ENCODE assay signal across 8 cellular contexts in genomic region chr14:76923422-76924362, GRCh38.
DNase-seq lines count a peak whose midpoint lies in the region; ATAC-seq and TF ChIP-seq lines count a peak whose summit lies in the region.
"Had no signal": no experiment of that assay in that cellular context is flagged by ENCODE, and none has a peak within 500 bp of the region (broad histone marks: within the 10 kb centered on the region; RNA-seq: fewer than 3 reads in every experiment).

No MANE protein-coding gene starts in this region.

- DNase-seq in endodermal cell (peak; percentile 70), osteocyte (ENCODE audit: extremely low spot score, unreplicated experiment) (no peak), NCI-H1092 (lab: John Stamatoyannopoulos, UW) (no peak), KG1 (lab: John Stamatoyannopoulos, UW) (no peak)
- DNase-seq: heart right ventricle had no signal

- peak overlapping the region; percentile 84 for H3K27ac Mint-ChIP-seq in endodermal cell
- peak overlapping the region; percentile 91 for H3K27ac Mint-ChIP-seq in osteocyte (ENCODE audit: unreplicated experiment)

- H3K4me2 ChIP-seq in Loucy (ENCODE audit: low read depth, low read length, poor library complexity, severe bottlenecking) = peak overlapping the region; percentile 47

- H3K9ac ChIP-seq in ES-I3 (ENCODE audit: low read depth, low read length) = peak overlapping the region; percentile 26; the same call in 1 of the 2 replicates
- H3K9ac ChIP-seq in Loucy (ENCODE audit: low read depth, low read length, poor library complexity, severe bottlenecking) = no peak overlapping the region
- no peak overlapping the region for H3K9ac ChIP-seq in endodermal cell (ENCODE audit: extremely low read depth, low read length, poor library complexity, severe bottlenecking)

- H3K27me3 Mint-ChIP-seq in endodermal cell (ENCODE audit: insufficient read depth) (peaks cover 3% of the 10 kb centered on the region), osteocyte (ENCODE audit: unreplicated experiment) (no peaks in the 10 kb centered on the region)

- H3K27me3 ChIP-seq in Loucy (ENCODE audit: insufficient read depth, low read length, poor library complexity, severe bottlenecking) = no peaks in the 10 kb centered on the region
- no peaks in the 10 kb centered on the region for H3K27me3 ChIP-seq in endodermal cell (ENCODE audit: control insufficient read depth, insufficient read depth, low read length, poor library complexity, severe bottlenecking)
- H3K27me3 ChIP-seq: heart right ventricle had no signal

- H4K20me1 ChIP-seq in Loucy (ENCODE audit: insufficient read depth, low read length, poor library complexity, severe bottlenecking) = no peaks in the 10 kb centered on the region

- H3K4me3 Mint-ChIP-seq in endodermal cell (peak overlapping the region; percentile 12), osteocyte (ENCODE audit: unreplicated experiment) (no peak overlapping the region)

- H3K4me1 Mint-ChIP-seq in endodermal cell (peaks cover 31% of the 10 kb centered on the region), osteocyte (ENCODE audit: unreplicated experiment) (peaks cover 82% of the 10 kb centered on the region)

- 74 to 93% methylated on average over 12 to 22 of the region's 22 CpGs for whole genome bisulfite sequencing in endodermal cell (ENCODE audit: insufficient coverage in 1 of 2, insufficient read length in 1 of 2), 2 experiments

- H3F3A ChIP-seq in Loucy (ENCODE audit: low read depth) = no peaks in the 10 kb centered on the region

- no peak overlapping the region for H2AFZ ChIP-seq in Loucy (ENCODE audit: low read length)

- H3K9me3 ChIP-seq in ES-I3 (ENCODE audit: control insufficient read depth, insufficient read depth, low read length) (no peaks in the 10 kb centered on the region), Loucy (ENCODE audit: insufficient read depth, low read depth, low read length) (no peaks in the 10 kb centered on the region), endodermal cell (ENCODE audit: control insufficient read depth, low read length) (no peaks in the 10 kb centered on the region)
- H3K9me3 ChIP-seq: heart right ventricle had no signal

- no peaks in the 10 kb centered on the region for H3K9me3 Mint-ChIP-seq in endodermal cell
- no peaks in the 10 kb centered on the region for H3K9me3 Mint-ChIP-seq in osteocyte (ENCODE audit: unreplicated experiment)

- H3K9me2 ChIP-seq in Loucy (replicated peaks; ENCODE audit: low read depth, low read length) = no peaks in the 10 kb centered on the region

- no peak for TF ChIP-seq CTCF in Loucy (conservative IDR thresholded peaks at IDR 0.05; ENCODE audit: low read length)
- TF ChIP-seq CTCF in endodermal cell (conservative IDR thresholded peaks at IDR 0.05) = peak; percentile 18
- TF ChIP-seq CTCF in osteocyte (IDR thresholded peaks at IDR 0.05) = no peak

- peaks cover 62% of the 10 kb centered on the region for H3K4me1 ChIP-seq in ES-I3 (ENCODE audit: insufficient read depth, low read length)
- H3K4me1 ChIP-seq in Loucy (ENCODE audit: insufficient read depth, low read length, poor library complexity, severe bottlenecking) = peaks cover 78% of the 10 kb centered on the region
- peaks cover 6% of the 10 kb centered on the region for H3K4me1 ChIP-seq in endodermal cell (ENCODE audit: control insufficient read depth, insufficient read depth, low read length)

- no peaks in the 10 kb centered on the region for H3K36me3 ChIP-seq in ES-I3 (ENCODE audit: insufficient read depth, low read length)
- no peaks in the 10 kb centered on the region for H3K36me3 ChIP-seq in Loucy (ENCODE audit: insufficient read depth, low read length)
- H3K36me3 ChIP-seq in endodermal cell (ENCODE audit: control insufficient read depth, insufficient read depth, low read length) = no peaks in the 10 kb centered on the region
- H3K36me3 ChIP-seq: heart right ventricle had no signal

- H3K36me3 Mint-ChIP-seq in endodermal cell (ENCODE audit: low read depth) (no peaks in the 10 kb centered on the region), osteocyte (ENCODE audit: unreplicated experiment) (no peaks in the 10 kb centered on the region)

- H3K79me2 ChIP-seq in Loucy (ENCODE audit: insufficient read depth, low read length) = no peaks in the 10 kb centered on the region

- peak overlapping the region; percentile 90 for H3K27ac ChIP-seq in endodermal cell (ENCODE audit: low read depth, low read length)

- ATAC-seq in GM21367 (IDR thresholded peaks at IDR 0.05; ENCODE audit: unreplicated experiment) = no peak
- ATAC-seq: heart right ventricle had no signal

- H3K4me3 ChIP-seq in Loucy (ENCODE audit: low read length, poor library complexity, severe bottlenecking) = no peak overlapping the region
- H3K4me3 ChIP-seq in endodermal cell (ENCODE audit: low read length) = no peak overlapping the region
- H3K4me3 ChIP-seq: heart right ventricle had no signal
